Comparison of ENCODE assay signal across 8 cellular contexts in the genomic region with DNA sequence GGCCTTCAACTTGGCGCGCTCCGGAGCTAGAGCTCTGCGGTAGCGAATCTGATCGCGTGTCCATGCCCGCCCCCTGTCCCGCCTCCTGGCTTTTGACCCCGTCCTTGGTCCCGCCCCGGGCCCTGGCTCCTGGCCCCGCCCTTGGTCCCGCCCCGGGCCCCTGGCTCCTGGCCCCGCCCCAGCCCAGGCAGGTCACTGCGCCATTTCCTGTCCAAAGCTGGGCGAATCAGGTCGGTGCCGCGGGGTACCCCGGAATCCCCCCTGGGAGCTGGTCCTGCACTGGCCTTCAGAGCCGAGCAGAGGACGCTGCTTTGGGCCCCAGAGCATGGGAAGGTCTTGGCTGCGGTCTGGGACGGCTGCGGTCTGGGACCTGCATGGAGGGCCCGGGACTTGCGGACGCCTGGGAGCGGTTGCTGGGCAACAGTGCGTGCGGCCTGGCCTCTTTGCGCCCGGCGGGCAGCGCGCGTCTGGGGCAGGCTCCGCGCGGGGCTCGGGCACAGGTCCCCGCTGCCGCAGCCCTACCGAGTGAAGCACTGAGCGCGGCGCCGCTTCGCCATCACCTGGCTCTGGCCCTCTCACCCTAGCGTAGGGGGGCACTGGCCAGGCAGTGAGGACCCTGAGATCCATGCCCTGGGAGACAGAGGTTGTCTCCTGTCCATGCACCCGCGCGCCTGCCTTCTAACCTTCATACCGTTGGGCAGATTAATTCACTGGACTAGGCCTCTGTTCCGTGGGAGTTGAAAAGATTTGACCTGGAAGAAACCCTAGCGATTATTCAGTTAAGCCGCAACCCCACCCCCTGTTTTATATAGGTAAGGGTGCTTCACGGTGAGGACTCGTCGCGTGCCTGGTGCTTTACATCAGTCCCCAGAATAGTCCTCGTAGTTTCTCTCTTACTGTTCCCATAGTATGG. TPM values are rescaled to one million over a fixed set of nuclear protein-coding genes. Genes with fewer than 3 reads are reported as not detected.
DNase-seq lines count a peak whose midpoint lies in the region; ATAC-seq and TF ChIP-seq lines count a peak whose summit lies in the region.

A gene with protein sequence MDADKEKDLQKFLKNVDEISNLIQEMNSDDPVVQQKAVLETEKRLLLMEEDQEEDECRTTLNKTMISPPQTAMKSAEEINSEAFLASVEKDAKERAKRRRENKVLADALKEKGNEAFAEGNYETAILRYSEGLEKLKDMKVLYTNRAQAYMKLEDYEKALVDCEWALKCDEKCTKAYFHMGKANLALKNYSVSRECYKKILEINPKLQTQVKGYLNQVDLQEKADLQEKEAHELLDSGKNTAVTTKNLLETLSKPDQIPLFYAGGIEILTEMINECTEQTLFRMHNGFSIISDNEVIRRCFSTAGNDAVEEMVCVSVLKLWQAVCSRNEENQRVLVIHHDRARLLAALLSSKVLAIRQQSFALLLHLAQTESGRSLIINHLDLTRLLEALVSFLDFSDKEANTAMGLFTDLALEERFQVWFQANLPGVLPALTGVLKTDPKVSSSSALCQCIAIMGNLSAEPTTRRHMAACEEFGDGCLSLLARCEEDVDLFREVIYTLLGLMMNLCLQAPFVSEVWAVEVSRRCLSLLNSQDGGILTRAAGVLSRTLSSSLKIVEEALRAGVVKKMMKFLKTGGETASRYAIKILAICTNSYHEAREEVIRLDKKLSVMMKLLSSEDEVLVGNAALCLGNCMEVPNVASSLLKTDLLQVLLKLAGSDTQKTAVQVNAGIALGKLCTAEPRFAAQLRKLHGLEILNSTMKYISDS (plus strand): TSS at position 195 of the 913 bp plus-strand sequence. CDS start 1,675 bp downstream, outside the sequence.

- H3K9me3 Mint-ChIP-seq in natural killer cell: no peaks in the 10 kb centered on the region
- H3K9me3 Mint-ChIP-seq in stimulated activated naive B cell treated with anti-CD40 and anti-IgM and Interleukin-4, amounts not matched to agents 10 μg/mL and 1 μg/mL and 100 μg/mL, for 72 hours: no peaks in the 10 kb centered on the region

- peak within 1 kb of the TSS; percentile 79 to 85 for H3K27ac Mint-ChIP-seq in natural killer cell
- peak within 1 kb of the TSS; percentile 94 for H3K27ac Mint-ChIP-seq in stimulated activated naive B cell treated with anti-CD40 and anti-IgM and Interleukin-4, amounts not matched to agents 10 μg/mL and 1 μg/mL and 100 μg/mL, for 72 hours

- H3K4me1 Mint-ChIP-seq in natural killer cell: peaks cover 9 to 19% of the 10 kb centered on the region in 2 donors
- peaks cover 12 to 14% of the 10 kb centered on the region in 2 donors for H3K4me1 Mint-ChIP-seq in stimulated activated naive B cell treated with anti-CD40 and anti-IgM and Interleukin-4, amounts not matched to agents 10 μg/mL and 1 μg/mL and 100 μg/mL, for 72 hours

- H3K36me3 Mint-ChIP-seq in natural killer cell: peaks cover 8% of the 10 kb centered on the region
- peaks cover 18 to 28% of the 10 kb centered on the region in 2 donors for H3K36me3 Mint-ChIP-seq in stimulated activated naive B cell treated with anti-CD40 and anti-IgM and Interleukin-4, amounts not matched to agents 10 μg/mL and 1 μg/mL and 100 μg/mL, for 72 hours

- peak within 1 kb of the TSS; percentile 82 for H3K4me3 Mint-ChIP-seq in natural killer cell
- peak within 1 kb of the TSS; percentile 88 for H3K4me3 Mint-ChIP-seq in stimulated activated naive B cell treated with anti-CD40 and anti-IgM and Interleukin-4, amounts not matched to agents 10 μg/mL and 1 μg/mL and 100 μg/mL, for 72 hours

- TF ChIP-seq CTCF in fibroblast of mammary gland (conservative IDR thresholded peaks at IDR 0.05; ENCODE audit: control insufficient read depth, insufficient read depth, low read depth, low read length): no peak
- no peak for TF ChIP-seq CTCF in natural killer cell (IDR thresholded peaks at IDR 0.05)

- intact Hi-C loops in natural killer cell (cut with micrococcal nuclease): no loop called here

- H3K27me3 Mint-ChIP-seq in natural killer cell (ENCODE audit: low read depth in 2 of 2): no peaks in the 10 kb centered on the region
- no peaks in the 10 kb centered on the region for H3K27me3 Mint-ChIP-seq in stimulated activated naive B cell treated with anti-CD40 and anti-IgM and Interleukin-4, amounts not matched to agents 10 μg/mL and 1 μg/mL and 100 μg/mL, for 72 hours

- ATAC-seq in GM19467 (IDR thresholded peaks at IDR 0.05; ENCODE audit: unreplicated experiment): peak; percentile 98
- peak; percentile 97 to 99 (median 98) for ATAC-seq in natural killer cell
- peak; percentile 99 for ATAC-seq in stimulated activated naive B cell treated with anti-CD40 and anti-IgM and Interleukin-4, amounts not matched to agents 10 μg/mL and 1 μg/mL and 100 μg/mL, for 72 hours (replicated peaks)

- DNase-seq in CMK (ENCODE audit: low read depth) (peak; percentile 74), HS-27A (ENCODE audit: low read depth) (peak; percentile 59), fibroblast of mammary gland (ENCODE audit: low read depth) (peak; percentile 79), natural killer cell (peak; percentile 95)
- DNase-seq in activated T-helper 1 cell treated with anti-CD3 and anti-CD28 coated beads, Interleukin-2, amount 50 U/mL, for 16 hours (ENCODE audit: low read depth in 1 of 2, low spot score in 1 of 2): peak; percentile 86 to 89
- peak; percentile 93 for DNase-seq in stimulated activated naive B cell treated with anti-CD40 and anti-IgM and Interleukin-4, amounts not matched to agents 10 μg/mL and 1 μg/mL and 100 μg/mL, for 72 hours

- H3K4me3 ChIP-seq in fibroblast of mammary gland (ENCODE audit: control insufficient read depth, low read depth, low read length): peak within 1 kb of the TSS; percentile 79

TF ChIP-seq in PFSK-1, 5 proteins besides CTCF, POLR2A, EP300 and RAD21:
- TF ChIP-seq POLR2AphosphoS5 (IDR thresholded peaks at IDR 0.05; ENCODE audit: low read depth, low read length) (peak; percentile 75), SIN3A (IDR thresholded peaks at IDR 0.05; ENCODE audit: borderline replicate concordance, insufficient read depth, low read length) (no peak), TAF1 (IDR thresholded peaks at IDR 0.05; ENCODE audit: borderline replicate concordance, insufficient read depth, low read length) (0 out of 2 replicates have a peak, but pooled peaks have one; percentile 56), FOXP2 (optimal IDR thresholded peaks at IDR 0.05; ENCODE audit: borderline replicate concordance, extremely low read depth, extremely low read length, insufficient read depth) (peak; percentile 18)
- TF ChIP-seq, protein P1, sequence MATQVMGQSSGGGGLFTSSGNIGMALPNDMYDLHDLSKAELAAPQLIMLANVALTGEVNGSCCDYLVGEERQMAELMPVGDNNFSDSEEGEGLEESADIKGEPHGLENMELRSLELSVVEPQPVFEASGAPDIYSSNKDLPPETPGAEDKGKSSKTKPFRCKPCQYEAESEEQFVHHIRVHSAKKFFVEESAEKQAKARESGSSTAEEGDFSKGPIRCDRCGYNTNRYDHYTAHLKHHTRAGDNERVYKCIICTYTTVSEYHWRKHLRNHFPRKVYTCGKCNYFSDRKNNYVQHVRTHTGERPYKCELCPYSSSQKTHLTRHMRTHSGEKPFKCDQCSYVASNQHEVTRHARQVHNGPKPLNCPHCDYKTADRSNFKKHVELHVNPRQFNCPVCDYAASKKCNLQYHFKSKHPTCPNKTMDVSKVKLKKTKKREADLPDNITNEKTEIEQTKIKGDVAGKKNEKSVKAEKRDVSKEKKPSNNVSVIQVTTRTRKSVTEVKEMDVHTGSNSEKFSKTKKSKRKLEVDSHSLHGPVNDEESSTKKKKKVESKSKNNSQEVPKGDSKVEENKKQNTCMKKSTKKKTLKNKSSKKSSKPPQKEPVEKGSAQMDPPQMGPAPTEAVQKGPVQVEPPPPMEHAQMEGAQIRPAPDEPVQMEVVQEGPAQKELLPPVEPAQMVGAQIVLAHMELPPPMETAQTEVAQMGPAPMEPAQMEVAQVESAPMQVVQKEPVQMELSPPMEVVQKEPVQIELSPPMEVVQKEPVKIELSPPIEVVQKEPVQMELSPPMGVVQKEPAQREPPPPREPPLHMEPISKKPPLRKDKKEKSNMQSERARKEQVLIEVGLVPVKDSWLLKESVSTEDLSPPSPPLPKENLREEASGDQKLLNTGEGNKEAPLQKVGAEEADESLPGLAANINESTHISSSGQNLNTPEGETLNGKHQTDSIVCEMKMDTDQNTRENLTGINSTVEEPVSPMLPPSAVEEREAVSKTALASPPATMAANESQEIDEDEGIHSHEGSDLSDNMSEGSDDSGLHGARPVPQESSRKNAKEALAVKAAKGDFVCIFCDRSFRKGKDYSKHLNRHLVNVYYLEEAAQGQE (IDR thresholded peaks at IDR 0.05; ENCODE audit: insufficient read depth in 1 of 2, low read depth in 2 of 2, low read length in 2 of 2): no peak
TF ChIP-seq in PFSK-1: peak in this region for 3.

RNA-seq across cellular contexts. Expression of the gene that starts here (rescaled TPM):
- polyA plus RNA-seq in PFSK-1 (2012; ENCODE audit: insufficient read length, low read depth): 6.8 TPM
- total RNA-seq in natural killer cell: 10 to 100 TPM; 20.8 to 25.4 (median 24.1) TPM

Comparison
In these comparisons a context has a peak if more than half of its experiments do, and no peak if none do; other contexts are left out.
1. Peak in every context shown above with its lines: DNase-seq, ATAC-seq and H3K4me3 ChIP-seq.